In the genomic region with DNA sequence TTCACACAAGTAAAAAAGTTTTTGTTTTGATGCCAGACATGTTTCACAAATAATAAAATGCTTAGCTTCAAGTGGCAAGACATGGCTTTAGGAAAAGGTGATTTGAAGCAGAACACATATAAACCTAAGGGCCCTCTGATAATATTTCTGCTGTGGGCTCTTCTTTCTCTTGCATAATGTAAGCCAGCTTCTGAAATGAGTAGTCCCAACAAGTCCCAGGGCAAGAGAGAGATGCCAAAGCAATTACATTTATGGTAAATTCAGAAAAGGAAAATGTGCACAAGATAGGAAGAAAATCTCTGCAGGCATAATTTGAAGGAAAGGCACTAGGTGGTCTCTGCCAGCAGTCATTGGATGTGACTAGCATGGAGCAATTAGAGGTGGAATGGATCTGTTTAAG, we compare ENCODE assay signal across 1 cellular context.
TF ChIP-seq lines count a peak whose summit lies in the region.

No MANE protein-coding gene starts in this region.

TF ChIP-seq in IMR-90, 13 proteins besides CTCF, POLR2A, EP300 and RAD21 (continued from another document):
- no peak for TF ChIP-seq ELK1 (IDR thresholded peaks at IDR 0.05; ENCODE audit: borderline replicate concordance, low read depth, low read length)
TF ChIP-seq in IMR-90: peak in this region for 0.
